24 cellular contexts compared by ENCODE assay signal in the genomic region with DNA sequence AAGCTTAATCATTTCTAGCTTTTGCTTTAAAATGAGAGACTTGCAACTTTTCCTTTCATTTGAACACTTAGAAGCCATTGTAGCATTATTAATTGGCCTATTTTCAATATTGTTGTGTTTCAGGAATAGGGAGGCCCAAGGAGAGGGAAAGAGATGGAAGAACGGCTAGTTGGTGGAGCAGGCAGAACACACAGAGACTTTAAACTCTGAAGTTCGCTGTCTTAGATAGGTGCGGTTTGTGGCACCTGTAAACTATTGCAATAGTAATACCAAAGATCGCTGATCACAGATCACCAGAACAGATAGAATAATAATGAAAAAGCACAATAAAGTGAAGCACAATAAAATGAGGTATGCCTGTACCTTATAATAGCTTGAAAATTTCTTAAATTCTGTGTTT. TPM values are rescaled to one million over a fixed set of nuclear protein-coding genes. Genes with fewer than 3 reads are reported as not detected.
DNase-seq lines count a peak whose midpoint lies in the region; ATAC-seq and TF ChIP-seq lines count a peak whose summit lies in the region.
"Had no signal": no experiment of that assay in that cellular context is flagged by ENCODE, and none has a peak within 500 bp of the region (broad histone marks: within the 10 kb centered on the region; RNA-seq: fewer than 3 reads in every experiment).

No MANE protein-coding gene starts in this region.

- peaks cover 33 to 68% (median 43%) of the 10 kb centered on the region in 4 donors for H3K4me1 Mint-ChIP-seq in CD4-positive, CD25-positive, alpha-beta regulatory T cell
- H3K4me1 Mint-ChIP-seq in nephron: peaks cover 9% of the 10 kb centered on the region
- H3K4me1 Mint-ChIP-seq: GM23338, WTC11 had no signal

- intact Hi-C loops in Panc1 (cut with micrococcal nuclease; ENCODE audit: unreplicated experiment): no loop called here
- intact Hi-C loops in spleen (cut with DNase I; ENCODE audit: low total_unique reads): no loop called here

- in situ Hi-C loops in Panc1 (cut with HindIII; ENCODE audit: low pct_unique_long_range_greater_than_20kb, low sequenced_read_pairs): no loop called here

- H3K9me2 ChIP-seq in MM.1S (replicated peaks; ENCODE audit: insufficient read depth, low read length): no peaks in the 10 kb centered on the region

- no peak overlapping the region for H3K4me2 ChIP-seq in MM.1S (ENCODE audit: low read depth, low read length)
- H3K4me2 ChIP-seq: GM23338 had no signal

- ATAC-seq in CD4-positive, CD25-positive, alpha-beta regulatory T cell (ENCODE audit: low read depth in 2 of 2): no peak
- no peak for ATAC-seq in Panc1
- no peak for ATAC-seq in GM21717 (IDR thresholded peaks at IDR 0.05; ENCODE audit: unreplicated experiment)
- no peak for ATAC-seq in HG03025 (IDR thresholded peaks at IDR 0.05; ENCODE audit: low FRiP score, unreplicated experiment)
- ATAC-seq: activated T-cell treated with anti-CD3 and anti-CD28 coated beads, Interleukin-2, amount 50 U/mL, for 4 hours; GM23338; WTC11 had no signal

- no peaks in the 10 kb centered on the region for H3K36me3 ChIP-seq in CD4-positive, CD25-positive, alpha-beta regulatory T cell (ENCODE audit: control insufficient read depth, insufficient read depth, low read length)
- no peaks in the 10 kb centered on the region for H3K36me3 ChIP-seq in Panc1 (ENCODE audit: control insufficient read depth, insufficient read depth, low read length)
- no peaks in the 10 kb centered on the region for H3K36me3 ChIP-seq in MM.1S (replicated peaks; ENCODE audit: insufficient read depth, low read length)
- no peaks in the 10 kb centered on the region for H3K36me3 ChIP-seq in spleen
- H3K36me3 ChIP-seq: esophagus muscularis mucosa, vagina had no signal

- TF ChIP-seq POLR2A in spleen (IDR thresholded peaks at IDR 0.05): no peak

- no peak for DNase-seq in CD4-positive, CD25-positive, alpha-beta regulatory T cell
- DNase-seq in Panc1 (ENCODE audit: low read depth, low spot score) (no peak), epithelial cell of proximal tubule (ENCODE audit: low read depth) (peak; percentile 7), MM.1S (no peak), spleen (no peak)
- DNase-seq: activated CD4-positive, alpha-beta T cell treated with anti-CD3 and anti-CD28 coated beads, Interleukin-2, amount 50 U/mL, for 48 hours; activated naive CD4-positive, alpha-beta T cell treated with anti-CD3 and anti-CD28 coated beads for 36 hours; activated T-cell treated with anti-CD3 and anti-CD28 coated beads, Interleukin-2, amount 50 U/mL, for 4 hours; anterior cingulate cortex; cerebellar nuclear complex; KBM-7; NCI-H187; NCI-H2227 treated with DMSO at 0.1 percent for 48 hours; NCI-H82; stimulated activated CD8-positive, alpha-beta memory T cell treated with anti-CD3 and anti-CD28 coated beads, Interleukin-4, amount 100 ng/mL, for 48 hours; substantia nigra had no signal

- H2AFZ ChIP-seq in MM.1S (ENCODE audit: low read length): no peak overlapping the region
- H2AFZ ChIP-seq: GM23338 had no signal

- peaks cover 7% of the 10 kb centered on the region for H3K4me1 ChIP-seq in CD4-positive, CD25-positive, alpha-beta regulatory T cell (ENCODE audit: control insufficient read depth, insufficient read depth, low read length, poor library complexity, severe bottlenecking)
- peaks cover 29% of the 10 kb centered on the region for H3K4me1 ChIP-seq in Panc1 (ENCODE audit: control insufficient read depth, insufficient read depth, low read length)
- H3K4me1 ChIP-seq in MM.1S (ENCODE audit: low read length): 0 out of 2 replicates have a peak, but pooled peaks cover 8% of the 10 kb centered on the region
- H3K4me1 ChIP-seq in spleen: peaks cover 0 to 25% (median 4%) of the 10 kb centered on the region in 6 donors

- 81 to 88% (median 86%) methylated on average over 4 of the region's 4 CpGs for WGBS in spleen, 5 donors

- TF ChIP-seq CTCF in Panc1 (IDR thresholded peaks at IDR 0.05): no peak
- TF ChIP-seq CTCF in epithelial cell of proximal tubule (conservative IDR thresholded peaks at IDR 0.05; ENCODE audit: low read depth, low read length): no peak
- no peak for TF ChIP-seq CTCF in nephron (IDR thresholded peaks at IDR 0.05; ENCODE audit: unreplicated experiment in 3 of 3)
- no peak for TF ChIP-seq CTCF in MM.1S (IDR thresholded peaks at IDR 0.05; ENCODE audit: low read length)
- TF ChIP-seq CTCF in spleen (IDR thresholded peaks at IDR 0.05 in 8 of 11, conservative IDR thresholded peaks at IDR 0.05 in 3 of 11): no peak

- H3K36me3 Mint-ChIP-seq in CD4-positive, CD25-positive, alpha-beta regulatory T cell: no peaks in the 10 kb centered on the region
- peaks cover 11% of the 10 kb centered on the region for H3K36me3 Mint-ChIP-seq in nephron (ENCODE audit: low read depth)
- H3K36me3 Mint-ChIP-seq: CD14-positive monocyte had no signal

- POLR2A ChIA-PET in Panc1 (lab: Charles Lee): no interaction called here

- BruUV-seq in Panc1 (replicated peaks; lab: Mats Ljungman, UMichigan): no TSS peak

- H3K27me3 Mint-ChIP-seq in CD4-positive, CD25-positive, alpha-beta regulatory T cell: no peaks in the 10 kb centered on the region
- H3K27me3 Mint-ChIP-seq in nephron (ENCODE audit: low read depth): no peaks in the 10 kb centered on the region

- H3K27ac Mint-ChIP-seq in CD4-positive, CD25-positive, alpha-beta regulatory T cell: peak overlapping the region in 1 of 3 donors; percentile 15
- peak overlapping the region; percentile 57 to 62 (median 61) for H3K27ac Mint-ChIP-seq in nephron
- H3K27ac Mint-ChIP-seq: activated naive CD4-positive, alpha-beta T cell treated with anti-CD3 and anti-CD28 coated beads for 36 hours; GM23338; WTC11 had no signal

- H3K4me3 ChIP-seq in CD4-positive, CD25-positive, alpha-beta regulatory T cell (ENCODE audit: low read depth, low read length): peak overlapping the region; percentile 2
- H3K4me3 ChIP-seq in Panc1 (ENCODE audit: low read depth in 2 of 2, low read length in 2 of 2) (peak overlapping the region in 1 of 2 experiments; percentile 5; a peak in 2 of 4 replicates), epithelial cell of proximal tubule (ENCODE audit: low read depth, low read length) (peak overlapping the region; percentile 27), MM.1S (ENCODE audit: low read length) (no peak overlapping the region), spleen (no peak overlapping the region)
- H3K4me3 ChIP-seq: esophagus muscularis mucosa, GM23338, vagina had no signal

- CTCF ChIA-PET in Panc1 (lab: Charles Lee): no interaction called here

- peaks cover 55% of the 10 kb centered on the region for H3K79me2 ChIP-seq in MM.1S (ENCODE audit: low read length)

- peaks cover 0 to 8% (median 0%) of the 10 kb centered on the region in 7 donors for H3K9me3 Mint-ChIP-seq in CD4-positive, CD25-positive, alpha-beta regulatory T cell
- H3K9me3 Mint-ChIP-seq in nephron: peaks cover 10% of the 10 kb centered on the region

- no peak overlapping the region for H3K9ac ChIP-seq in MM.1S (ENCODE audit: low read length)

- H3F3A ChIP-seq in MM.1S (ENCODE audit: insufficient read depth, low read length): no peaks in the 10 kb centered on the region

- H3K27ac ChIP-seq in CD4-positive, CD25-positive, alpha-beta regulatory T cell (ENCODE audit: insufficient read depth, low read length, poor library complexity, severe bottlenecking): no peak overlapping the region
- peak overlapping the region; percentile 87 for H3K27ac ChIP-seq in Panc1 (ENCODE audit: low read length)
- no peak overlapping the region for H3K27ac ChIP-seq in MM.1S (ENCODE audit: low read length)
- peak overlapping the region in 1 of 8 donors; percentile 11 for H3K27ac ChIP-seq in spleen
- H3K27ac ChIP-seq: vagina had no signal

- H3K4me3 Mint-ChIP-seq in CD4-positive, CD25-positive, alpha-beta regulatory T cell: no peak overlapping the region
- peak overlapping the region in 1 of 3 experiments; percentile 2 for H3K4me3 Mint-ChIP-seq in nephron
- H3K4me3 Mint-ChIP-seq: activated naive CD4-positive, alpha-beta T cell treated with anti-CD3 and anti-CD28 coated beads for 36 hours; activated T-cell treated with anti-CD3 and anti-CD28 coated beads, Interleukin-2, amount 50 U/mL, for 4 hours; CD14-positive monocyte; GM23338; WTC11 had no signal

- no peaks in the 10 kb centered on the region for H4K20me1 ChIP-seq in MM.1S (ENCODE audit: insufficient read depth, low read length)

- no peaks in the 10 kb centered on the region for H3K27me3 ChIP-seq in CD4-positive, CD25-positive, alpha-beta regulatory T cell (ENCODE audit: control insufficient read depth, insufficient read depth, low read length)
- H3K27me3 ChIP-seq in Panc1 (ENCODE audit: control insufficient read depth, insufficient read depth, low read length): no peaks in the 10 kb centered on the region
- H3K27me3 ChIP-seq in MM.1S (replicated peaks; ENCODE audit: insufficient read depth, low read length): no peaks in the 10 kb centered on the region
- H3K27me3 ChIP-seq in spleen (replicated peaks in 1 of 7): no peaks in the 10 kb centered on the region
- H3K27me3 ChIP-seq: esophagus muscularis mucosa, vagina had no signal

- no peaks in the 10 kb centered on the region for H3K9me3 ChIP-seq in CD4-positive, CD25-positive, alpha-beta regulatory T cell (ENCODE audit: control insufficient read depth in 2 of 2, low read length in 2 of 2)
- H3K9me3 ChIP-seq in Panc1 (ENCODE audit: control insufficient read depth, insufficient read depth, low read depth, low read length) (peaks cover 13% of the 10 kb centered on the region; the same call in 1 of the 2 replicates), MM.1S (replicated peaks; ENCODE audit: insufficient read depth, low read length) (no peaks in the 10 kb centered on the region), spleen (peaks cover 0 to 15% (median 13%) of the 10 kb centered on the region in 8 donors)
- H3K9me3 ChIP-seq: vagina had no signal

RNA-seq across cellular contexts. Expression of a gene that starts 31.5 kb away (rescaled TPM):
- 118 TPM for total RNA-seq in CD4-positive, CD25-positive, alpha-beta regulatory T cell
- 10 to 100 TPM; 69.7 to 92.6 (median 78.9) TPM for polyA plus RNA-seq in CD4-positive, CD25-positive, alpha-beta regulatory T cell
- 37.0 TPM for total RNA-seq in Panc1 (2021; ENCODE audit: unreplicated experiment)
- polyA plus RNA-seq in Panc1 (2012; ENCODE audit: insufficient read length): 13.0 TPM
- 14.5 and 16.3 TPM in 2 replicates for total RNA-seq in epithelial cell of proximal tubule
- total RNA-seq in spleen: 100 to 1,000 TPM in 2 of 7 donors, 10 to 100 TPM in 5; 66.2 to 125 (median 78.4) TPM
- 10 to 100 TPM; 30.3 to 31.1 (median 31.0) TPM for polyA plus RNA-seq in spleen

Comparison
In these comparisons a context has a peak if more than half of its experiments do, and no peak if none do; other contexts are left out.
1. H3K4me3 ChIP-seq: peak in CD4-positive, CD25-positive, alpha-beta regulatory T cell (single experiment) and epithelial cell of proximal tubule (single experiment); none in MM.1S (single experiment) and spleen (0 of 8).